In the genomic region with DNA sequence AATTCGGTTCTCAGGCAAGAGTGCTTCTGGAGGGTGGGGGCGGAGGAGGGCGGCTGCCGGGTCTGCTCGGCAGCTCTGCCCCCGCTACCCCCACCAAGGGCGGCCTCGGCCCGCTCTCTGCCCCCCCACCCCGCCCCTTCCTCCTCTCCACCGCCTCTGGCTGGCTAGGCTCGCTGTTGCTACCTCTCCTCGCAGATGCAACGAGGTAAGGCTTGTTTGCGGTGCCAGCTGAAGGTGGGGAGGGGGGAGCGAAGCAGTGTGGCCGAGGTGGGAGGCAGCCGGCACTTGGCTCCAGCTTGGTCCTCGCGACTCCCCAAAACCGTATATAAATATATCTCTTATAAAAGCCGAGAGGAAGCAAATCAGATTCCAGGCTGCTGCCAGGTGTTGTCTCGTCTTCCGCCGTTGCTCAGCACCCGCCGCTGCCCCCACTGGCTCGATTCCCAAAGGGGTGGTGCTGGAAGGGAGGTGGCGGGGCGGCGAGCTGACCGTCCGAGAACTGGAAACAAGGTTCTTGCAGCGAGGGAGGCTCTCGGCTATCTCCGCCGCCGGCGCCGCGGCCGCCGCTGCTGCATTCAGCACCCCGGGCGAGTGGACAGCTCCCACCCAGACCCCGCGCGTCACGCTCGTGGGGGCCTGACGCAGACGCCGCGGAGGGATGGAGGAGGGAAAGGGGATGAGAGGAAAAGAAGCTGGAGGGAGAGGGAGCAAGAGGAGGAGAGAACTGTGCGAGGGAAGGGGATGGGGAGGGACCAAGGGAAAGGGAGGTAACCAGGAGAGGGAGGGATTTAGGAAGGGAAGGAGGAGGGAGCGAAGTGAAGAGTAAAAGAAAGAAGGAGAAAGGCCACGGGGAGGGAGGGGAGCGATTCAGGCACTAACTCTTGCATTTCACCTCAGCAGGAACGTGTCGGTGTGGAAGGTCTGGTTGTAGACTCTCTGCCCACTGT, we compare ENCODE assay signal across 8 cellular contexts. TPM values are rescaled to one million over a fixed set of nuclear protein-coding genes. Genes with fewer than 3 reads are reported as not detected.
DNase-seq lines count a peak whose midpoint lies in the region; ATAC-seq and TF ChIP-seq lines count a peak whose summit lies in the region.

A gene with protein sequence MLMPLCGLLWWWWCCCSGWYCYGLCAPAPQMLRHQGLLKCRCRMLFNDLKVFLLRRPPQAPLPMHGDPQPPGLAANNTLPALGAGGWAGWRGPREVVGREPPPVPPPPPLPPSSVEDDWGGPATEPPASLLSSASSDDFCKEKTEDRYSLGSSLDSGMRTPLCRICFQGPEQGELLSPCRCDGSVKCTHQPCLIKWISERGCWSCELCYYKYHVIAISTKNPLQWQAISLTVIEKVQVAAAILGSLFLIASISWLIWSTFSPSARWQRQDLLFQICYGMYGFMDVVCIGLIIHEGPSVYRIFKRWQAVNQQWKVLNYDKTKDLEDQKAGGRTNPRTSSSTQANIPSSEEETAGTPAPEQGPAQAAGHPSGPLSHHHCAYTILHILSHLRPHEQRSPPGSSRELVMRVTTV (minus strand): TSS at position 728 of the 947 bp plus-strand sequence. CDS start 2,223 bp downstream, outside the sequence.

- peak within 1 kb of the TSS; percentile 58 for H2AFZ ChIP-seq in GM23248

- peak within 1 kb of the TSS; percentile 76 for H3K4me3 ChIP-seq in GM23248
- H3K4me3 ChIP-seq in right lobe of liver, result no peak within 1 kb of the TSS

- ATAC-seq in right lobe of liver, result peak; percentile 81 to 97 (median 90)
- no peak for ATAC-seq in HG03108 (IDR thresholded peaks at IDR 0.05; ENCODE audit: unreplicated experiment)

- in situ Hi-C loops in GM23248 (cut with MboI), result no loop called here

- TF ChIP-seq CTCF in right lobe of liver (IDR thresholded peaks at IDR 0.05), result no peak

- WGBS in GM23248 (ENCODE audit: low coverage in 1 of 2, low lambda C conversion rate in 2 of 2, missing lambda C conversion rate in 2 of 2), 2 experiments, result 0 to 1% methylated on average over 42 to 56 of the region's 60 CpGs
- WGBS in right lobe of liver (ENCODE audit: insufficient coverage, low coverage, low lambda C conversion rate, missing lambda C conversion rate), result 2% methylated on average over 52 of the region's 60 CpGs

- peak within 1 kb of the TSS; percentile 96 for H3K4me2 ChIP-seq in GM23248 (ENCODE audit: unreplicated experiment)

- DNase-seq in GM23248 (peak; percentile 93), NCI-H345 (lab: John Stamatoyannopoulos, UW) (peak; percentile 84), right lobe of liver (peak; percentile 53 to 73 (median 66))
- peak; percentile 23 to 51 (median 49) for DNase-seq in activated CD8-positive, alpha-beta memory T cell treated with anti-CD3 and anti-CD28 coated beads for 48 hours (ENCODE audit: low read depth in 2 of 3, low spot score in 2 of 3)
- peak; percentile 41 for DNase-seq in effector CD8-positive, alpha-beta T cell (lab: John Stamatoyannopoulos, UW)
- DNase-seq in stimulated activated CD4-positive, alpha-beta T cell treated with anti-CD3 and anti-CD28 coated beads, Interleukin-4, amount 100 ng/mL, for 4 hours, result peak; percentile 42 to 66
- DNase-seq in NK-92 treated with Interleukin-12 subunit alpha and Interleukin-12 subunit beta, amount 100 ng/mL, for 24 hours (lab: John Stamatoyannopoulos, UW), result no peak

- H3K9me3 ChIP-seq in GM23248 (ENCODE audit: low read depth), result no peaks in the 10 kb centered on the region
- no peaks in the 10 kb centered on the region for H3K9me3 ChIP-seq in right lobe of liver

- H3K79me2 ChIP-seq in GM23248 (ENCODE audit: insufficient read depth), result peaks cover 42% of the 10 kb centered on the region

- H4K20me1 ChIP-seq in GM23248 (ENCODE audit: insufficient read depth), result no peaks in the 10 kb centered on the region

- H3F3A ChIP-seq in GM23248 (ENCODE audit: insufficient read depth), result peaks cover 26% of the 10 kb centered on the region

- intact Hi-C loops in right lobe of liver (cut with DNase I), result no loop called here

- H3K9ac ChIP-seq in GM23248, result peak within 1 kb of the TSS; percentile 65

- peaks cover 45% of the 10 kb centered on the region for H3K4me1 ChIP-seq in GM23248 (ENCODE audit: insufficient read depth)
- H3K4me1 ChIP-seq in right lobe of liver, result peaks cover 0 to 9% (median 0%) of the 10 kb centered on the region in 4 donors

- no peaks in the 10 kb centered on the region for H3K36me3 ChIP-seq in GM23248 (ENCODE audit: low read depth)
- no peaks in the 10 kb centered on the region for H3K36me3 ChIP-seq in right lobe of liver

- H3K9me2 ChIP-seq in GM23248 (ENCODE audit: insufficient read depth), result no peaks in the 10 kb centered on the region

- TF ChIP-seq POLR2A in right lobe of liver (IDR thresholded peaks at IDR 0.05), result no peak

- H3K27ac ChIP-seq in GM23248 (peak within 1 kb of the TSS; percentile 89), right lobe of liver (no peak within 1 kb of the TSS)

- H3K27me3 ChIP-seq in GM23248 (replicated peaks; ENCODE audit: insufficient read depth) (no peaks in the 10 kb centered on the region), right lobe of liver (peaks cover 0 to 15% of the 10 kb centered on the region in 2 donors)

RNA-seq across cellular contexts. Expression of the gene that starts here (rescaled TPM):
- total RNA-seq in GM23248 (2014; rRNA removed; shearing (Covaris generic)), result 10.6 and 14.5 TPM in 2 replicates
- polyA plus RNA-seq in GM23248 (2016; fragmentation: Nextera tagmentation; extraction: Ambion mirVana), result 7.0 and 7.8 TPM in 2 replicates
- not detected for total RNA-seq in right lobe of liver

Comparison
In these comparisons a context has a peak if more than half of its experiments do, and no peak if none do; other contexts are left out.
1. RNA of the gene that starts here (total RNA-seq): 10.6 to 14.5 TPM in GM23248; not detected in right lobe of liver; every median in the first group is over 10 times any median in the second.
2. Peak in DNase-seq and ATAC-seq in right lobe of liver; RNA of the gene not detected or under 1 TPM.